Comparison of ENCODE assay signal across 18 cellular contexts in the genomic region with DNA sequence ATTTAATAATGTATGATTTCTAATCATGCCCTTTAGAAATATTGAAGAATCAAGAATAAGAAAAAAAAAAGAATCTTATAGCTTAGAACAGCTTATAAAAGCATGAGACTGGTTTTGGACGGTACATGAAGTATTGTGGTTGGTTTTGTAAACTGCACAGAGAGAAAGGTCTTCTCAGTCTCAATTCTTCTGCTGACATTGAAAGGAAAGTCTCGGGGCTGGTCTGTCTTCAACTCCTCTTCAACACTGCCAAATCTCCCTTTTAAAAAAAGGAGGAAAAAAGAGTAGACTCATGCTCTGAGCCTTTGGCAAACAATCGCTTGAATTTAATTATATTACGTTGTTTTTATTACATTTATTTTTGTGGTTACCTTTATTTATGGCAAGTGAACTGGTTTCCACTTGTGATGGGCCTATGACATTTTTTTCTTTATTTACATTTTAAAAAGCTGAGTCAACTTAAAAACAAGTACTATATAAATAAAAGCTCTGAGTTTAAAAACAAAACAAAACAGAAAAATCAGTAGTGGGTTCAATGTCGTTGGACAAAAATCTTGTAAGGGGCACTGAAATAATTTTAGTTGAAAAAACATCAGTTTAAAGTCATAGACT. TPM values are rescaled to one million over a fixed set of nuclear protein-coding genes. Genes with fewer than 3 reads are reported as not detected.
A peak's percentile ranks its signal among the peaks of the same experiment; 100 is the strongest.
DNase-seq lines count a peak whose midpoint lies in the region; ATAC-seq and TF ChIP-seq lines count a peak whose summit lies in the region.
"Had no signal": no experiment of that assay in that cellular context is flagged by ENCODE, and none has a peak within 500 bp of the region (broad histone marks: within the 10 kb centered on the region; RNA-seq: fewer than 3 reads in every experiment).

No MANE protein-coding gene starts in this region.

- ATAC-seq in heart left ventricle = no peak
- ATAC-seq in right cardiac atrium = no peak

- H3K27me3 ChIP-seq in heart left ventricle (peaks cover 0 to 2% (median 0%) of the 10 kb centered on the region in 9 donors), right cardiac atrium (ENCODE audit: control insufficient read depth, insufficient read depth) (no peaks in the 10 kb centered on the region), adipocyte (replicated peaks; ENCODE audit: control insufficient read depth, insufficient read depth, low read length) (no peaks in the 10 kb centered on the region), vagina (no peaks in the 10 kb centered on the region)

- H3K36me3 ChIP-seq in heart left ventricle (no peaks in the 10 kb centered on the region), adipocyte (ENCODE audit: control insufficient read depth, insufficient read depth, low read length, severe bottlenecking) (no peaks in the 10 kb centered on the region), vagina (no peaks in the 10 kb centered on the region)
- H3K36me3 ChIP-seq: neutrophil, spleen had no signal

- H3K4me3 ChIP-seq in heart left ventricle = peak overlapping the region in 7 of 12 donors; percentile 6 to 41 (median 29)
- H3K4me3 ChIP-seq in right cardiac atrium (ENCODE audit: low read length) = no peak overlapping the region
- H3K4me3 ChIP-seq in adipocyte (ENCODE audit: low read length) = peak overlapping the region; percentile 65
- H3K4me3 ChIP-seq in fibroblast of the aortic adventitia (ENCODE audit: low read depth, low read length) = no peak overlapping the region
- peak overlapping the region in 1 of 2 donors; percentile 3 for H3K4me3 ChIP-seq in vagina
- H3K4me3 ChIP-seq: spleen had no signal

- peaks cover 0 to 8% (median 0%) of the 10 kb centered on the region in 12 donors for H3K4me1 ChIP-seq in heart left ventricle
- no peaks in the 10 kb centered on the region for H3K4me1 ChIP-seq in right cardiac atrium (ENCODE audit: control insufficient read depth, insufficient read depth, low read length)
- peaks cover 28% of the 10 kb centered on the region for H3K4me1 ChIP-seq in adipocyte (ENCODE audit: control insufficient read depth, insufficient read depth, low read length)
- H3K4me1 ChIP-seq in vagina = peaks cover 9% of the 10 kb centered on the region

- no peak for TF ChIP-seq POLR2A in heart left ventricle (IDR thresholded peaks at IDR 0.05)
- TF ChIP-seq POLR2A in vagina (IDR thresholded peaks at IDR 0.05) = no peak

- no peak for DNase-seq in heart left ventricle
- DNase-seq in right cardiac atrium = no peak
- DNase-seq in adipocyte (ENCODE audit: low read depth) = no peak
- DNase-seq in fibroblast of the aortic adventitia (ENCODE audit: low read depth) = peak; percentile 10
- DNase-seq in vagina (ENCODE audit: extremely low spot score in 2 of 2) = no peak
- no peak for DNase-seq in LoVo (ENCODE audit: low spot score)
- DNase-seq in T1000 (lab: John Stamatoyannopoulos, UW) = no peak
- DNase-seq in GM20000 (ENCODE audit: low spot score) = no peak
- DNase-seq: activated CD4-positive, CD25-positive, alpha-beta regulatory T cell treated with anti-CD3 and anti-CD28 coated beads, Interleukin-2, amount 50 U/mL, for 72 hours; activated CD8-positive, alpha-beta memory T cell treated with anti-CD3 and anti-CD28 coated beads for 24 hours; activated naive CD4-positive, alpha-beta T cell treated with Interleukin-2 at 50 U/mL for 16 hours; activated T-cell treated with anti-CD3 and anti-CD28 coated beads, Interleukin-2, amount 50 U/mL, for 4 hours; H7; spleen; stimulated activated CD4-positive, alpha-beta T cell treated with anti-CD3 and anti-CD28 coated beads, Interleukin-4, amount 100 ng/mL, for 1 hour; stimulated activated naive CD4-positive, alpha-beta T cell treated with Interleukin-2 at 50 U/mL for 16 hours had no signal

- 64 to 80% (median 72%) methylated on average over 5 of the region's 5 CpGs for WGBS in heart left ventricle, 4 donors
- WGBS in right cardiac atrium = 58% methylated on average over 5 of the region's 5 CpGs

- TF ChIP-seq CTCF in heart left ventricle (IDR thresholded peaks at IDR 0.05) (no peak), fibroblast of the aortic adventitia (IDR thresholded peaks at IDR 0.05; ENCODE audit: insufficient read depth, low read length) (no peak), vagina (IDR thresholded peaks at IDR 0.05) (no peak), GM20000 (IDR thresholded peaks at IDR 0.05; ENCODE audit: extremely low read depth, missing control alignments) (no peak)

- H3K9ac ChIP-seq in adipocyte (ENCODE audit: low read length) = peak overlapping the region; percentile 84

- H3K9me3 ChIP-seq in heart left ventricle = peaks cover 0 to 3% (median 0%) of the 10 kb centered on the region in 12 donors
- no peaks in the 10 kb centered on the region for H3K9me3 ChIP-seq in right cardiac atrium (ENCODE audit: control insufficient read depth, low read length)
- H3K9me3 ChIP-seq in adipocyte (ENCODE audit: control insufficient read depth, low read length) = no peaks in the 10 kb centered on the region
- H3K9me3 ChIP-seq in vagina = no peaks in the 10 kb centered on the region
- H3K9me3 ChIP-seq: neutrophil, spleen had no signal

- H3K27ac ChIP-seq in heart left ventricle = peak overlapping the region in 1 of 12 donors; percentile 25
- no peak overlapping the region for H3K27ac ChIP-seq in right cardiac atrium (ENCODE audit: low read length)
- peak overlapping the region; percentile 12 for H3K27ac ChIP-seq in vagina
- H3K27ac ChIP-seq: C4-2B, neutrophil, spleen had no signal

- intact Hi-C loops in heart left ventricle (cut with DNase I) = loop anchor here (1.0 to 10.0 kb wide), 13 partner anchors 437 to 1370 kb away; no protein-coding TSS in a partner anchor
- intact Hi-C loops in right cardiac atrium (cut with DNase I) = loop anchor here in 2 of 4 donors (10.0 kb wide), 3 partner anchors 1058 to 1368 kb away; no protein-coding TSS in a partner anchor
- intact Hi-C loops in vagina (cut with DNase I) = loop anchor here (10.0 kb wide), 1 partner anchor 1058 kb away; no protein-coding TSS in a partner anchor

RNA-seq across cellular contexts. Expression of gene EBF1, which starts 32.8 kb away (rescaled TPM):
- total RNA-seq in heart left ventricle = 10 to 100 TPM in 7 of 9 donors, 1 to 10 TPM in 2; 6.5 to 24.9 (median 11.8) TPM
- polyA plus RNA-seq in heart left ventricle = 1 to 10 TPM; 4.0 to 4.8 TPM
- 10 to 100 TPM; 15.5 to 20.0 (median 17.5) TPM for total RNA-seq in right cardiac atrium
- polyA plus RNA-seq in right cardiac atrium = 7.6 TPM
- total RNA-seq in fibroblast of the aortic adventitia (ENCODE audit: low replicate concordance) = 23.4 and 26.4 TPM in 2 replicates
- 36.6 TPM for total RNA-seq in vagina

Comparison
In these comparisons a context has a peak if more than half of its experiments do, and no peak if none do; other contexts are left out.
1. H3K4me3 ChIP-seq: peak in heart left ventricle (7 of 12) and adipocyte (single experiment); none in right cardiac atrium (single experiment) and fibroblast of the aortic adventitia (single experiment).